9 cellular contexts compared by ENCODE assay signal in the genomic region with DNA sequence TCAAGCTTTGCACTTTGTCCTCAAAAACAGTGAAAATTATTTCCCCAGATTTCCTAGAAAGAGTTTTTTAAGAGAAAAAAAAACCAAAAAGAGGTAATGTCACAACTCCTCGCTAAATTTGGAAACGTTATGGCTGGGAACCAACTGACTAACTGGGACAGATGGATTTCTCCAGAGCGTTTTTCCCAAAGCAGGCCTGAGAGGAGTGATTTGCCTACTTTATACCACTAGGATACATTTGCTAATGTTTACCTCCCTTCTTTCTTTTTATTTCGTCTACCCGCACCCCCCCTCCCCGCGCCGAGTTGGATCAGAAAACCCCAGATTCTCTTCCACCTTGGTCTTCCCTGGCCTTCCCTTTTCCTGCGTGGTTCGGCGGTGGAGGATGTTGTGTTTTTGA. TPM values are rescaled to one million over a fixed set of nuclear protein-coding genes. Genes with fewer than 3 reads are reported as not detected.
A peak's percentile ranks its signal among the peaks of the same experiment; 100 is the strongest.
DNase-seq lines count a peak whose midpoint lies in the region; ATAC-seq, FAIRE-seq and TF ChIP-seq lines count a peak whose summit lies in the region.
"Had no signal": no experiment of that assay in that cellular context is flagged by ENCODE, and none has a peak within 500 bp of the region (broad histone marks: within the 10 kb centered on the region; RNA-seq: fewer than 3 reads in every experiment).

No MANE protein-coding gene starts in this region.

- CTCF ChIA-PET in CD8-positive, alpha-beta T cell (lab: Charles Lee): interaction anchor here (1.3 kb wide), 1 partner anchor 484 kb away, joined by 3 read pairs; no protein-coding TSS in a partner anchor
- CTCF ChIA-PET in naive thymus-derived CD4-positive, alpha-beta T cell (lab: Charles Lee): interaction anchor here (0.6 kb wide), 1 partner anchor 89 kb away, joined by 4 read pairs; no protein-coding TSS in a partner anchor

- no peaks in the 10 kb centered on the region for H3K9me3 ChIP-seq in CD8-positive, alpha-beta T cell (ENCODE audit: low read length)
- no peaks in the 10 kb centered on the region for H3K9me3 ChIP-seq in naive thymus-derived CD4-positive, alpha-beta T cell (ENCODE audit: control insufficient read depth in 2 of 3, low read length in 3 of 3)

- no peaks in the 10 kb centered on the region for H3K27me3 Mint-ChIP-seq in CD8-positive, alpha-beta T cell (ENCODE audit: low read depth)
- H3K27me3 Mint-ChIP-seq in naive thymus-derived CD4-positive, alpha-beta T cell: peaks cover 0 to 6% (median 0%) of the 10 kb centered on the region in 5 donors

- intact Hi-C loops in CD8-positive, alpha-beta T cell (cut with DNase I, micrococcal nuclease): no loop called here
- intact Hi-C loops in naive thymus-derived CD4-positive, alpha-beta T cell (cut with micrococcal nuclease): no loop called here

- H3K4me3 ChIP-seq in CD8-positive, alpha-beta T cell (ENCODE audit: low read depth, low read length): peak overlapping the region; percentile 15
- H3K4me3 ChIP-seq in choroid plexus epithelial cell (ENCODE audit: low read depth, low read length): peak overlapping the region; percentile 44
- no peak overlapping the region for H3K4me3 ChIP-seq in naive thymus-derived CD4-positive, alpha-beta T cell (ENCODE audit: low read length)

- H3K9me3 Mint-ChIP-seq in CD8-positive, alpha-beta T cell: no peaks in the 10 kb centered on the region
- peaks cover 0 to 2% (median 0%) of the 10 kb centered on the region in 11 donors for H3K9me3 Mint-ChIP-seq in naive thymus-derived CD4-positive, alpha-beta T cell
- H3K9me3 Mint-ChIP-seq: memory B cell had no signal

- no peaks in the 10 kb centered on the region for H3K36me3 ChIP-seq in CD8-positive, alpha-beta T cell (ENCODE audit: insufficient read depth, low read length)
- H3K36me3 ChIP-seq in naive thymus-derived CD4-positive, alpha-beta T cell (ENCODE audit: control insufficient read depth in 2 of 3, insufficient read depth in 3 of 3, low read length in 3 of 3): no peaks in the 10 kb centered on the region

- no peaks in the 10 kb centered on the region for H3K36me3 Mint-ChIP-seq in CD8-positive, alpha-beta T cell
- H3K36me3 Mint-ChIP-seq in naive thymus-derived CD4-positive, alpha-beta T cell: peaks cover 0 to 3% (median 0%) of the 10 kb centered on the region in 5 donors
- H3K36me3 Mint-ChIP-seq: memory B cell had no signal

- peaks cover 9% of the 10 kb centered on the region for H3K4me1 Mint-ChIP-seq in CD8-positive, alpha-beta T cell (ENCODE audit: low read depth)
- H3K4me1 Mint-ChIP-seq in naive thymus-derived CD4-positive, alpha-beta T cell: peaks cover 0 to 29% (median 12%) of the 10 kb centered on the region in 7 donors
- H3K4me1 Mint-ChIP-seq: memory B cell had no signal

- no peak overlapping the region for H3K27ac ChIP-seq in CD8-positive, alpha-beta T cell (ENCODE audit: low read depth, low read length)
- no peak overlapping the region for H3K27ac ChIP-seq in naive thymus-derived CD4-positive, alpha-beta T cell (ENCODE audit: low read depth, low read length)

- FAIRE-seq in frontal cortex (lab: Jason Lieb, UNC): no peak

- H3K27ac Mint-ChIP-seq in CD8-positive, alpha-beta T cell: no peak overlapping the region
- peak overlapping the region in 3 of 9 donors; percentile 40 to 65 (median 53) for H3K27ac Mint-ChIP-seq in naive thymus-derived CD4-positive, alpha-beta T cell
- H3K27ac Mint-ChIP-seq: memory B cell had no signal

- peaks cover 12% of the 10 kb centered on the region for H3K4me1 ChIP-seq in CD8-positive, alpha-beta T cell (ENCODE audit: insufficient read depth, low read length)
- H3K4me1 ChIP-seq in naive thymus-derived CD4-positive, alpha-beta T cell (ENCODE audit: control insufficient read depth in 2 of 2, insufficient read depth in 2 of 2, low read length in 2 of 2): peaks cover 0 to 5% of the 10 kb centered on the region in 2 donors

- H3K4me3 Mint-ChIP-seq in CD8-positive, alpha-beta T cell: peak overlapping the region; percentile 73
- peak overlapping the region in 9 of 10 donors; percentile 74 to 91 (median 82) for H3K4me3 Mint-ChIP-seq in naive thymus-derived CD4-positive, alpha-beta T cell
- H3K4me3 Mint-ChIP-seq: memory B cell had no signal

- TF ChIP-seq CTCF in CD8-positive, alpha-beta T cell (IDR thresholded peaks at IDR 0.05): no peak
- peak; percentile 18 for TF ChIP-seq CTCF in choroid plexus epithelial cell (conservative IDR thresholded peaks at IDR 0.05; ENCODE audit: low read depth, low read length)

- DNase-seq in CD8-positive, alpha-beta T cell: no peak
- DNase-seq in NCI-H146 (lab: John Stamatoyannopoulos, UW): peak; percentile 66
- no peak for DNase-seq in choroid plexus epithelial cell (ENCODE audit: low read depth)
- no peak for DNase-seq in naive thymus-derived CD4-positive, alpha-beta T cell
- DNase-seq in frontal cortex (ENCODE audit: low spot score in 2 of 2): no peak
- no peak for DNase-seq in glomerular visceral epithelial cell (ENCODE audit: extremely low spot score)
- no peak for DNase-seq in T1000 (lab: John Stamatoyannopoulos, UW)
- DNase-seq in central memory CD4-positive, alpha-beta T cell: no peak

- ATAC-seq in CD8-positive, alpha-beta T cell: no peak
- no peak for ATAC-seq in naive thymus-derived CD4-positive, alpha-beta T cell

- no peaks in the 10 kb centered on the region for H3K27me3 ChIP-seq in CD8-positive, alpha-beta T cell (ENCODE audit: insufficient read depth, low read length)
- H3K27me3 ChIP-seq in naive thymus-derived CD4-positive, alpha-beta T cell (ENCODE audit: control insufficient read depth in 2 of 2, insufficient read depth in 2 of 2, low read length in 2 of 2): no peaks in the 10 kb centered on the region

- POLR2A ChIA-PET in CD8-positive, alpha-beta T cell (lab: Charles Lee): interaction anchor here (1.0 kb wide), 1 partner anchor 213 kb away, joined by 3 read pairs; no protein-coding TSS in a partner anchor
- POLR2A ChIA-PET in naive thymus-derived CD4-positive, alpha-beta T cell (lab: Charles Lee): interaction anchor here (0.5 kb wide), 1 partner anchor 36 kb away, joined by 3 read pairs; no protein-coding TSS in a partner anchor

RNA-seq across cellular contexts. Expression of gene CPA2, which starts 7.2 kb away (rescaled TPM):
- not detected for total RNA-seq in CD8-positive, alpha-beta T cell
- not detected for total RNA-seq in naive thymus-derived CD4-positive, alpha-beta T cell
- polyA plus RNA-seq in naive thymus-derived CD4-positive, alpha-beta T cell: not detected
- not detected for total RNA-seq in frontal cortex

RNA-seq across cellular contexts. Expression of gene CPA4, which starts 19.1 kb away (rescaled TPM):
- total RNA-seq in CD8-positive, alpha-beta T cell: not detected
- total RNA-seq in naive thymus-derived CD4-positive, alpha-beta T cell: not detected
- polyA plus RNA-seq in naive thymus-derived CD4-positive, alpha-beta T cell: not detected
- under 0.01 TPM for total RNA-seq in frontal cortex
